Comparison of ENCODE assay signal across 9 cellular contexts in the genomic region with DNA sequence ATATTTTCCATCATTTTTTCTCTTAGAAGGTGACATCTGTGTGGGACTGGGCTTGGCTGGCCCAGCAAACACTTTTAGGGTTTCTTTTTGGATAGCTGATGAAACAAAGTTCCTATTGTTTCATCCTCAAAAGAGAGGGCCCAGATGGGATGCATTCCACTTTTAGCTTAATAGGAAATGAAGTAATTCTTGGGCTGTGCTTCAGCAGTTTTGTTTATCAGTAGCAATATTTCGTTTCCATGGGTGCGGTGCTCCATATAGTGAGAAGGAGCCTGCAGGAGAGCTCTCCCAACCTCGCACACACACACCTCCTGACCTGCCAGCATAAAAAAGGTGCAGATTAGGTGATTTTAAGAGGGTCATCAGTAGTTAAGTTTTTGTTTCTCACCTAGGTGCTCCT.
DNase-seq lines count a peak whose midpoint lies in the region; ATAC-seq and TF ChIP-seq lines count a peak whose summit lies in the region.
"Had no signal": no experiment of that assay in that cellular context is flagged by ENCODE, and none has a peak within 500 bp of the region (broad histone marks: within the 10 kb centered on the region; RNA-seq: fewer than 3 reads in every experiment).

No MANE protein-coding gene starts in this region.

- ATAC-seq in GM21423 (IDR thresholded peaks at IDR 0.05; ENCODE audit: unreplicated experiment) (no peak), GM18517 (IDR thresholded peaks at IDR 0.05; ENCODE audit: unreplicated experiment) (no peak)
- ATAC-seq: stimulated activated naive CD8-positive, alpha-beta T cell treated with anti-CD3 and anti-CD28 coated beads, Interleukin-15, Interleukin-2, amounts not matched to agents 100 U/mL and 50 U/mL, for 24 hours had no signal

- POLR2A ChIA-PET in RWPE1 (lab: Yijun Ruan, JAX; ENCODE audit: low non-redundant PET), result no interaction called here

- peak overlapping the region; percentile 82 for H3K27ac Mint-ChIP-seq in osteocyte (ENCODE audit: unreplicated experiment)

- no peak overlapping the region for H3K4me3 Mint-ChIP-seq in osteocyte (ENCODE audit: unreplicated experiment)

- H3K4me3 ChIP-seq in fibroblast of the aortic adventitia (ENCODE audit: low read depth, low read length), result no peak overlapping the region

- no peak for TF ChIP-seq CTCF in RWPE1 (conservative IDR thresholded peaks at IDR 0.05; ENCODE audit: low read depth)
- TF ChIP-seq CTCF in fibroblast of the aortic adventitia (IDR thresholded peaks at IDR 0.05; ENCODE audit: insufficient read depth, low read length), result no peak
- no peak for TF ChIP-seq CTCF in osteocyte (IDR thresholded peaks at IDR 0.05)

- H3K27me3 Mint-ChIP-seq in osteocyte (ENCODE audit: unreplicated experiment), result no peaks in the 10 kb centered on the region

- H3K27ac ChIP-seq in RWPE1, result no peak overlapping the region

- CTCF ChIA-PET in RWPE1 (lab: Yijun Ruan, JAX), result interaction anchor here (0.7 kb wide), 1 partner anchor 15 kb away, joined by 4 read pairs; no protein-coding TSS in a partner anchor

- H3K4me1 Mint-ChIP-seq in osteocyte (ENCODE audit: unreplicated experiment), result peaks cover 37% of the 10 kb centered on the region

- DNase-seq in COLO829 (ENCODE audit: low spot score), result peak; percentile 64
- DNase-seq in RWPE1 (ENCODE audit: low spot score), result peak; percentile 13
- peak; percentile 90 for DNase-seq in fibroblast of the aortic adventitia (ENCODE audit: low read depth)
- no peak for DNase-seq in osteocyte (ENCODE audit: extremely low spot score, unreplicated experiment)
- DNase-seq in mucosa of gallbladder (ENCODE audit: low spot score), result no peak
- DNase-seq in T-helper 9 cell, result no peak
- DNase-seq: stimulated activated naive CD8-positive, alpha-beta T cell treated with anti-CD3 and anti-CD28 coated beads, Interleukin-15, Interleukin-2, amounts not matched to agents 100 U/mL and 50 U/mL, for 24 hours had no signal

- no peaks in the 10 kb centered on the region for H3K9me3 Mint-ChIP-seq in osteocyte (ENCODE audit: unreplicated experiment)

- H3K36me3 Mint-ChIP-seq in osteocyte (ENCODE audit: unreplicated experiment), result peaks cover 24% of the 10 kb centered on the region

Comparison
In these comparisons a context has a peak if more than half of its experiments do, and no peak if none do; other contexts are left out.
1. DNase-seq: peak in COLO829 (single experiment), RWPE1 (single experiment) and fibroblast of the aortic adventitia (single experiment); none in osteocyte (single experiment), mucosa of gallbladder (single experiment) and T-helper 9 cell (single experiment).